In the genomic region with DNA sequence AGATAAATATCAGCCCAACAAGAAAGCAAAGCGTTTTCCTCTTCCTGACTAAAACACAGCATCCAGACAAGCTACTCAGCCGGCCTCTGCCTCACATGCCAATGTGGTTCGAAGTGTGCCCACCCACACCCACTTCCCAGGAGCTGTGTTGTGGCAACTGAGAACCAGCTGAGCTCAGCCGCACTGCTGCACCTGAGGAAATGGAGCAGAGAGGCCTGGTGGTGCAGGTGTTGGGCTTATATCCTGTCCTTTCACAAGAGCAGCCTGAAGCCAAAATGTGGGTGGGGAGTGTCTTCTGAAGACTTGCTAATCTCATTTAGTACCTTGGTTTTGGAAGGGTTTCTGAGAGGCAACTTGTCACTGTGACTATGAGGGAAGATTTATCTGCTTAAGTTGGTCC, we compare ENCODE assay signal across 16 cellular contexts. TPM values are rescaled to one million over a fixed set of nuclear protein-coding genes. Genes with fewer than 3 reads are reported as not detected.
DNase-seq lines count a peak whose midpoint lies in the region; ATAC-seq and FAIRE-seq lines count a peak whose summit lies in the region.
"Had no signal": no experiment of that assay in that cellular context is flagged by ENCODE, and none has a peak within 500 bp of the region (broad histone marks: within the 10 kb centered on the region; RNA-seq: fewer than 3 reads in every experiment).

No MANE protein-coding gene starts in this region.

- WGBS in thymus, result 3% methylated on average over 4 of the region's 4 CpGs
- 72 to 90% (median 78%) methylated on average over 4 of the region's 4 CpGs for WGBS in small intestine, 3 donors

- H3K27ac ChIP-seq in thymus (ENCODE audit: low read depth) (peak overlapping the region; percentile 74), small intestine (ENCODE audit: low read depth in 1 of 2, low read length in 1 of 2) (no peak overlapping the region)
- H3K27ac ChIP-seq: heart left ventricle, psoas muscle had no signal

- peak overlapping the region; percentile 0 for H3K4me3 ChIP-seq in thymus (ENCODE audit: low read length)
- H3K4me3 ChIP-seq in small intestine (ENCODE audit: low read depth in 1 of 2, low read length in 2 of 2), result no peak overlapping the region
- H3K4me3 ChIP-seq: heart left ventricle, psoas muscle had no signal

- H3K36me3 ChIP-seq in thymus (ENCODE audit: control insufficient read depth, insufficient read depth) (no peaks in the 10 kb centered on the region), small intestine (ENCODE audit: control insufficient read depth in 2 of 2, insufficient read depth in 2 of 2, low read length in 2 of 2) (no peaks in the 10 kb centered on the region)
- H3K36me3 ChIP-seq: heart left ventricle had no signal

- peaks cover 7% of the 10 kb centered on the region for H3K27me3 Mint-ChIP-seq in T-helper 2 cell treated with Interferon-gamma antibody and Interleukin-4, amounts not matched to agents 5 μg/mL and 100 μg/mL, for 36 hours (ENCODE audit: low read depth)
- H3K27me3 Mint-ChIP-seq in effector memory CD8-positive, alpha-beta T cell, result peaks cover 0 to 7% of the 10 kb centered on the region in 2 donors

- H3K36me3 Mint-ChIP-seq in T-helper 2 cell treated with Interferon-gamma antibody and Interleukin-4, amounts not matched to agents 5 μg/mL and 100 μg/mL, for 36 hours (ENCODE audit: low read depth), result no peaks in the 10 kb centered on the region
- no peaks in the 10 kb centered on the region for H3K36me3 Mint-ChIP-seq in effector memory CD8-positive, alpha-beta T cell (ENCODE audit: insufficient read depth)

- no peaks in the 10 kb centered on the region for H3K9me3 ChIP-seq in thymus (ENCODE audit: control insufficient read depth)
- no peaks in the 10 kb centered on the region for H3K9me3 ChIP-seq in small intestine (ENCODE audit: control insufficient read depth, low read depth)
- H3K9me3 ChIP-seq: heart left ventricle, psoas muscle had no signal

- no peak for FAIRE-seq in small intestine (lab: Jason Lieb, UNC)
- FAIRE-seq: G401.6 had no signal

- H3K4me1 ChIP-seq in thymus (ENCODE audit: control insufficient read depth, insufficient read depth, low read length) (peaks cover 26% of the 10 kb centered on the region), small intestine (ENCODE audit: control insufficient read depth in 2 of 2, insufficient read depth in 1 of 2, low read depth in 1 of 2, low read length in 1 of 2) (no peaks in the 10 kb centered on the region)
- H3K4me1 ChIP-seq: heart left ventricle, psoas muscle had no signal

- no peak overlapping the region for H3K4me3 Mint-ChIP-seq in T-helper 2 cell treated with Interferon-gamma antibody and Interleukin-4, amounts not matched to agents 5 μg/mL and 100 μg/mL, for 36 hours
- H3K4me3 Mint-ChIP-seq in effector memory CD8-positive, alpha-beta T cell, result peak overlapping the region in 1 of 2 donors; percentile 44
- H3K4me3 Mint-ChIP-seq: HFFc6 had no signal

- peaks cover 26% of the 10 kb centered on the region for H3K4me1 Mint-ChIP-seq in T-helper 2 cell treated with Interferon-gamma antibody and Interleukin-4, amounts not matched to agents 5 μg/mL and 100 μg/mL, for 36 hours (ENCODE audit: low read depth)
- H3K4me1 Mint-ChIP-seq in effector memory CD8-positive, alpha-beta T cell (ENCODE audit: low read depth in 2 of 2), result peaks cover 12 to 17% of the 10 kb centered on the region in 2 donors

- H3K27me3 ChIP-seq in thymus (ENCODE audit: control insufficient read depth, insufficient read depth) (no peaks in the 10 kb centered on the region), small intestine (ENCODE audit: control insufficient read depth in 2 of 2, insufficient read depth in 2 of 2, low read length in 2 of 2) (no peaks in the 10 kb centered on the region)
- H3K27me3 ChIP-seq: heart left ventricle had no signal

- peak in 4 of 5 experiments; percentile 1 to 74 (median 37) for DNase-seq in T-helper 2 cell
- no peak for DNase-seq in T-helper 2 cell treated with Interferon-gamma antibody and Interleukin-4, amounts not matched to agents 5 μg/mL and 100 μg/mL, for 36 hours (ENCODE audit: low spot score)
- DNase-seq in activated T-cell treated with anti-CD3 and anti-CD28 coated beads, Interleukin-2, amount 50 U/mL, for 48 hours, result peak; percentile 28 to 37
- DNase-seq in effector memory CD8-positive, alpha-beta T cell, result peak; percentile 28 to 44 (median 29)
- no peak for DNase-seq in small intestine
- DNase-seq: 8988T, erythroblast, heart left ventricle, HFFc6, NCI-H2029 treated with DMSO at 0.1 percent for 48 hours, psoas muscle, SHP77 treated with DMSO at 0.1 percent for 48 hours had no signal

- no peak overlapping the region for H3K27ac Mint-ChIP-seq in T-helper 2 cell treated with Interferon-gamma antibody and Interleukin-4, amounts not matched to agents 5 μg/mL and 100 μg/mL, for 36 hours
- peak overlapping the region; percentile 19 to 27 for H3K27ac Mint-ChIP-seq in effector memory CD8-positive, alpha-beta T cell
- H3K27ac Mint-ChIP-seq: HFFc6 had no signal

- H3K9me3 Mint-ChIP-seq in T-helper 2 cell treated with Interferon-gamma antibody and Interleukin-4, amounts not matched to agents 5 μg/mL and 100 μg/mL, for 36 hours, result peaks cover 6% of the 10 kb centered on the region
- no peaks in the 10 kb centered on the region for H3K9me3 Mint-ChIP-seq in effector memory CD8-positive, alpha-beta T cell

- peak; percentile 98 for ATAC-seq in effector memory CD8-positive, alpha-beta T cell (replicated peaks)
- no peak for ATAC-seq in HG02610 (IDR thresholded peaks at IDR 0.05; ENCODE audit: unreplicated experiment)
- ATAC-seq in HG03025 (IDR thresholded peaks at IDR 0.05; ENCODE audit: low FRiP score, unreplicated experiment), result no peak
- ATAC-seq: heart left ventricle, psoas muscle had no signal

RNA-seq across cellular contexts. Expression of gene RETNLB, which starts 23.0 kb away (rescaled TPM):
- polyA plus RNA-seq in thymus (0.09 TPM), small intestine (10 to 100 TPM in 1 of 3 donors, 1 to 10 TPM in 1, not detected in 1; 4.9 to 57.5 TPM)
- polyA plus RNA-seq: heart left ventricle, psoas muscle had no signal

RNA-seq across cellular contexts. Expression of gene TRAT1, which starts 42.4 kb away (rescaled TPM):
- polyA plus RNA-seq in thymus, result 43.6 TPM
- under 1 TPM in 1 of 3 donors, not detected in 2; 0.48 TPM for polyA plus RNA-seq in small intestine

Comparison
In these comparisons a context has a peak if more than half of its experiments do, and no peak if none do; other contexts are left out.
1. DNase-seq: peak in T-helper 2 cell (4 of 5), activated T-cell treated with anti-CD3 and anti-CD28 coated beads, Interleukin-2, amount 50 U/mL, for 48 hours (2 of 2) and effector memory CD8-positive, alpha-beta T cell (3 of 3); none in T-helper 2 cell treated with Interferon-gamma antibody and Interleukin-4, amounts not matched to agents 5 μg/mL and 100 μg/mL, for 36 hours (single experiment) and small intestine (single experiment).
2. RNA of gene TRAT1, which starts 42.4 kb away (polyA plus RNA-seq): 43.6 TPM in thymus (single experiment); 0.48 TPM in small intestine; every median in the first group is over 10 times any median in the second.